Comparison of ENCODE assay signal across 30 cellular contexts in genomic region chr16:4799171-4799855, GRCh38. TPM values are rescaled to one million over a fixed set of nuclear protein-coding genes. Genes with fewer than 3 reads are reported as not detected.
DNase-seq lines count a peak whose midpoint lies in the region; ATAC-seq, FAIRE-seq and TF ChIP-seq lines count a peak whose summit lies in the region.
"Had no signal": no experiment of that assay in that cellular context is flagged by ENCODE, and none has a peak within 500 bp of the region (broad histone marks: within the 10 kb centered on the region; RNA-seq: fewer than 3 reads in every experiment).

No MANE protein-coding gene starts in this region.

- intact Hi-C loops in activated T-helper 2 cell treated with anti-CD3 and anti-CD28 coated beads, Interferon-gamma antibody, Interleukin-2, Interleukin-4, amounts not matched to agents 10 μg/mL and 5 μg/mL and 100 μg/mL, durations not matched to agents 14 hours and 24 hours and 36 hours (cut with micrococcal nuclease): no loop called here

- no peak for TF ChIP-seq CTCF in WERI-Rb-1 (IDR thresholded peaks at IDR 0.05; ENCODE audit: low read depth, low read length)

- H3K27ac ChIP-seq in WERI-Rb-1: peak overlapping the region; percentile 95
- H3K27ac ChIP-seq: brain microvascular endothelial cell, esophagus muscularis mucosa, hepatocyte had no signal

- H3K4me3 Mint-ChIP-seq in activated naive CD8-positive, alpha-beta T cell treated with anti-CD3 and anti-CD28 coated beads, Interleukin-2, amount 10 ng/mL, durations not matched to agents 7 days and 5 days: no peak overlapping the region
- H3K4me3 Mint-ChIP-seq in activated naive CD8-positive, alpha-beta T cell treated with anti-CD3 and anti-CD28 coated beads for 36 hours: no peak overlapping the region
- H3K4me3 Mint-ChIP-seq in memory B cell: peak overlapping the region; percentile 17
- H3K4me3 Mint-ChIP-seq in activated T-helper 2 cell treated with anti-CD3 and anti-CD28 coated beads, Interferon-gamma antibody, Interleukin-2, Interleukin-4, amounts not matched to agents 10 μg/mL and 5 μg/mL and 100 μg/mL, durations not matched to agents 14 hours and 24 hours and 36 hours (ENCODE audit: low read depth): no peak overlapping the region
- H3K4me3 Mint-ChIP-seq: B cell; T-helper 2 cell treated with Interferon-gamma antibody and Interleukin-4, amounts not matched to agents 5 μg/mL and 100 μg/mL, for 36 hours had no signal

- peak; percentile 69 for FAIRE-seq in urothelium cell line (lab: Jason Lieb, UNC)
- FAIRE-seq: colon, frontal cortex had no signal

- no peaks in the 10 kb centered on the region for H3K27me3 Mint-ChIP-seq in activated naive CD8-positive, alpha-beta T cell treated with anti-CD3 and anti-CD28 coated beads, Interleukin-2, amount 10 ng/mL, durations not matched to agents 7 days and 5 days
- H3K27me3 Mint-ChIP-seq in activated naive CD8-positive, alpha-beta T cell treated with anti-CD3 and anti-CD28 coated beads for 36 hours: no peaks in the 10 kb centered on the region
- H3K27me3 Mint-ChIP-seq in memory B cell: no peaks in the 10 kb centered on the region
- H3K27me3 Mint-ChIP-seq in activated T-helper 2 cell treated with anti-CD3 and anti-CD28 coated beads, Interferon-gamma antibody, Interleukin-2, Interleukin-4, amounts not matched to agents 10 μg/mL and 5 μg/mL and 100 μg/mL, durations not matched to agents 14 hours and 24 hours and 36 hours (ENCODE audit: low read depth): no peaks in the 10 kb centered on the region
- H3K27me3 Mint-ChIP-seq: B cell; effector memory CD8-positive, alpha-beta T cell; naive thymus-derived CD8-positive, alpha-beta T cell had no signal

- H3K27ac Mint-ChIP-seq in activated naive CD8-positive, alpha-beta T cell treated with anti-CD3 and anti-CD28 coated beads, Interleukin-2, amount 10 ng/mL, durations not matched to agents 7 days and 5 days: peak overlapping the region; percentile 42
- H3K27ac Mint-ChIP-seq in activated naive CD8-positive, alpha-beta T cell treated with anti-CD3 and anti-CD28 coated beads for 36 hours: no peak overlapping the region
- no peak overlapping the region for H3K27ac Mint-ChIP-seq in memory B cell
- H3K27ac Mint-ChIP-seq in activated T-helper 2 cell treated with anti-CD3 and anti-CD28 coated beads, Interferon-gamma antibody, Interleukin-2, Interleukin-4, amounts not matched to agents 10 μg/mL and 5 μg/mL and 100 μg/mL, durations not matched to agents 14 hours and 24 hours and 36 hours: no peak overlapping the region

- no peak overlapping the region for H3K4me3 ChIP-seq in WERI-Rb-1 (ENCODE audit: low read depth, low read length)
- H3K4me3 ChIP-seq: esophagus muscularis mucosa, hepatocyte, MG63, upper lobe of left lung had no signal

- H3K36me3 Mint-ChIP-seq in activated naive CD8-positive, alpha-beta T cell treated with anti-CD3 and anti-CD28 coated beads, Interleukin-2, amount 10 ng/mL, durations not matched to agents 7 days and 5 days: no peaks in the 10 kb centered on the region
- H3K36me3 Mint-ChIP-seq in activated naive CD8-positive, alpha-beta T cell treated with anti-CD3 and anti-CD28 coated beads for 36 hours: peaks cover 4% of the 10 kb centered on the region
- H3K36me3 Mint-ChIP-seq in memory B cell: peaks cover 2% of the 10 kb centered on the region
- peaks cover 6% of the 10 kb centered on the region for H3K36me3 Mint-ChIP-seq in activated T-helper 2 cell treated with anti-CD3 and anti-CD28 coated beads, Interferon-gamma antibody, Interleukin-2, Interleukin-4, amounts not matched to agents 10 μg/mL and 5 μg/mL and 100 μg/mL, durations not matched to agents 14 hours and 24 hours and 36 hours (ENCODE audit: low read depth)

- no peak for DNase-seq in activated naive CD8-positive, alpha-beta T cell treated with anti-CD3 and anti-CD28 coated beads, Interleukin-2, amount 10 ng/mL, durations not matched to agents 7 days and 5 days
- no peak for DNase-seq in activated naive CD8-positive, alpha-beta T cell treated with anti-CD3 and anti-CD28 coated beads for 36 hours
- DNase-seq in WERI-Rb-1 (no peak), memory B cell (ENCODE audit: low spot score in 2 of 2) (no peak), urothelium cell line (ENCODE audit: low spot score) (no peak)
- no peak for DNase-seq in activated T-helper 2 cell treated with anti-CD3 and anti-CD28 coated beads, Interferon-gamma antibody, Interleukin-2, Interleukin-4, amounts not matched to agents 10 μg/mL and 5 μg/mL and 100 μg/mL, durations not matched to agents 14 hours and 24 hours and 36 hours (ENCODE audit: low spot score)
- DNase-seq: activated CD4-positive, alpha-beta T cell treated with anti-CD3 and anti-CD28 coated beads, Interleukin-2, amount 50 U/mL, for 4 hours; brain microvascular endothelial cell; effector memory CD8-positive, alpha-beta T cell; EL; MG63; midbrain; naive thymus-derived CD8-positive, alpha-beta T cell; NCI-H226; NCI-H748 treated with DMSO at 0.1 percent for 48 hours; RPMI8226; upper lobe of left lung had no signal

- no peak for ATAC-seq in activated naive CD8-positive, alpha-beta T cell treated with anti-CD3 and anti-CD28 coated beads, Interleukin-2, amount 10 ng/mL, durations not matched to agents 7 days and 5 days (ENCODE audit: low read depth)
- ATAC-seq in memory B cell (ENCODE audit: low read depth) (no peak), GM21576 (IDR thresholded peaks at IDR 0.05; ENCODE audit: unreplicated experiment) (no peak), GM21360 (IDR thresholded peaks at IDR 0.05; ENCODE audit: unreplicated experiment) (no peak)
- ATAC-seq: effector memory CD8-positive, alpha-beta T cell; left lobe of liver; naive thymus-derived CD8-positive, alpha-beta T cell; SK-N-SH treated with all-trans-retinoic acid at 6 μM for 48 hours had no signal

- H3K9me3 Mint-ChIP-seq in activated naive CD8-positive, alpha-beta T cell treated with anti-CD3 and anti-CD28 coated beads, Interleukin-2, amount 10 ng/mL, durations not matched to agents 7 days and 5 days: no peaks in the 10 kb centered on the region
- H3K9me3 Mint-ChIP-seq in activated naive CD8-positive, alpha-beta T cell treated with anti-CD3 and anti-CD28 coated beads for 36 hours: no peaks in the 10 kb centered on the region
- no peaks in the 10 kb centered on the region for H3K9me3 Mint-ChIP-seq in memory B cell
- no peaks in the 10 kb centered on the region for H3K9me3 Mint-ChIP-seq in activated T-helper 2 cell treated with anti-CD3 and anti-CD28 coated beads, Interferon-gamma antibody, Interleukin-2, Interleukin-4, amounts not matched to agents 10 μg/mL and 5 μg/mL and 100 μg/mL, durations not matched to agents 14 hours and 24 hours and 36 hours
- H3K9me3 Mint-ChIP-seq: effector memory CD8-positive, alpha-beta T cell; naive thymus-derived CD8-positive, alpha-beta T cell; T-helper 2 cell treated with Interferon-gamma antibody and Interleukin-4, amounts not matched to agents 5 μg/mL and 100 μg/mL, for 36 hours had no signal

- H3K27me3 ChIP-seq in WERI-Rb-1 (ENCODE audit: insufficient read depth, low read depth, severe bottlenecking): no peaks in the 10 kb centered on the region
- H3K27me3 ChIP-seq: adrenal gland, brain microvascular endothelial cell, esophagus muscularis mucosa, hepatocyte, MG63, upper lobe of left lung had no signal

- H3K9me3 ChIP-seq in WERI-Rb-1 (ENCODE audit: severe bottlenecking): no peaks in the 10 kb centered on the region
- H3K9me3 ChIP-seq: adrenal gland, esophagus muscularis mucosa, MG63, upper lobe of left lung had no signal

- H3K4me1 Mint-ChIP-seq in activated naive CD8-positive, alpha-beta T cell treated with anti-CD3 and anti-CD28 coated beads, Interleukin-2, amount 10 ng/mL, durations not matched to agents 7 days and 5 days: peaks cover 12% of the 10 kb centered on the region
- peaks cover 13% of the 10 kb centered on the region for H3K4me1 Mint-ChIP-seq in activated naive CD8-positive, alpha-beta T cell treated with anti-CD3 and anti-CD28 coated beads for 36 hours
- peaks cover 8% of the 10 kb centered on the region for H3K4me1 Mint-ChIP-seq in memory B cell
- peaks cover 5% of the 10 kb centered on the region for H3K4me1 Mint-ChIP-seq in activated T-helper 2 cell treated with anti-CD3 and anti-CD28 coated beads, Interferon-gamma antibody, Interleukin-2, Interleukin-4, amounts not matched to agents 10 μg/mL and 5 μg/mL and 100 μg/mL, durations not matched to agents 14 hours and 24 hours and 36 hours (ENCODE audit: low read depth)

- POLR2A ChIA-PET in activated naive CD8-positive, alpha-beta T cell treated with anti-CD3 and anti-CD28 coated beads, Interleukin-2, amount 10 ng/mL, durations not matched to agents 7 days and 5 days (lab: Charles Lee): no interaction called here

- peaks cover 69% of the 10 kb centered on the region for H3K36me3 ChIP-seq in WERI-Rb-1

RNA-seq across cellular contexts. Expression of gene ROGDI, which starts 3.1 kb away (rescaled TPM):
- total RNA-seq in activated naive CD8-positive, alpha-beta T cell treated with anti-CD3 and anti-CD28 coated beads, Interleukin-2, amount 10 ng/mL, durations not matched to agents 7 days and 5 days: 10 to 100 TPM in 1 of 2 experiments, 1 to 10 TPM in 1; 9.5 to 10.3 TPM
- 1 to 10 TPM; 3.0 to 3.2 TPM for total RNA-seq in activated naive CD8-positive, alpha-beta T cell treated with anti-CD3 and anti-CD28 coated beads for 36 hours
- 5.1 and 5.5 TPM in 2 replicates for total RNA-seq in activated T-helper 2 cell treated with anti-CD3 and anti-CD28 coated beads, Interferon-gamma antibody, Interleukin-2, Interleukin-4, amounts not matched to agents 10 μg/mL and 5 μg/mL and 100 μg/mL, durations not matched to agents 14 hours and 24 hours and 36 hours

RNA-seq across cellular contexts. Expression of gene SMIM22, which starts 4.1 kb away (rescaled TPM):
- total RNA-seq in activated naive CD8-positive, alpha-beta T cell treated with anti-CD3 and anti-CD28 coated beads, Interleukin-2, amount 10 ng/mL, durations not matched to agents 7 days and 5 days: not detected
- total RNA-seq in activated naive CD8-positive, alpha-beta T cell treated with anti-CD3 and anti-CD28 coated beads for 36 hours: not detected
- total RNA-seq in activated T-helper 2 cell treated with anti-CD3 and anti-CD28 coated beads, Interferon-gamma antibody, Interleukin-2, Interleukin-4, amounts not matched to agents 10 μg/mL and 5 μg/mL and 100 μg/mL, durations not matched to agents 14 hours and 24 hours and 36 hours: not detected in 2 replicates
- total RNA-seq: A673; adrenal gland; B cell; esophagus muscularis mucosa; frontal cortex; hepatocyte; naive thymus-derived CD8-positive, alpha-beta T cell; posterior vena cava had no signal

RNA-seq across cellular contexts. Expression of gene SEPTIN12, which starts 11.2 kb away (rescaled TPM):
- not detected for total RNA-seq in activated naive CD8-positive, alpha-beta T cell treated with anti-CD3 and anti-CD28 coated beads, Interleukin-2, amount 10 ng/mL, durations not matched to agents 7 days and 5 days
- total RNA-seq in activated naive CD8-positive, alpha-beta T cell treated with anti-CD3 and anti-CD28 coated beads for 36 hours: not detected
- total RNA-seq in activated T-helper 2 cell treated with anti-CD3 and anti-CD28 coated beads, Interferon-gamma antibody, Interleukin-2, Interleukin-4, amounts not matched to agents 10 μg/mL and 5 μg/mL and 100 μg/mL, durations not matched to agents 14 hours and 24 hours and 36 hours: not detected in 2 replicates
- total RNA-seq: A673; adrenal gland; B cell; frontal cortex; hepatocyte; left lobe of liver; naive thymus-derived CD8-positive, alpha-beta T cell; posterior vena cava; upper lobe of left lung had no signal

RNA-seq across cellular contexts. Expression of gene ZNF500, which starts 32.4 kb away (rescaled TPM):
- 10 to 100 TPM; 22.5 to 23.8 TPM for total RNA-seq in activated naive CD8-positive, alpha-beta T cell treated with anti-CD3 and anti-CD28 coated beads, Interleukin-2, amount 10 ng/mL, durations not matched to agents 7 days and 5 days
- total RNA-seq in activated naive CD8-positive, alpha-beta T cell treated with anti-CD3 and anti-CD28 coated beads for 36 hours: 1 to 10 TPM; 7.5 to 9.3 TPM
- total RNA-seq in activated T-helper 2 cell treated with anti-CD3 and anti-CD28 coated beads, Interferon-gamma antibody, Interleukin-2, Interleukin-4, amounts not matched to agents 10 μg/mL and 5 μg/mL and 100 μg/mL, durations not matched to agents 14 hours and 24 hours and 36 hours: 16.6 and 18.1 TPM in 2 replicates

RNA-seq across cellular contexts. Expression of gene GLYR1, which starts 47.8 kb away (rescaled TPM):
- total RNA-seq in activated naive CD8-positive, alpha-beta T cell treated with anti-CD3 and anti-CD28 coated beads, Interleukin-2, amount 10 ng/mL, durations not matched to agents 7 days and 5 days: 10 to 100 TPM; 91.6 to 93.1 TPM
- 10 to 100 TPM; 89.4 to 90.0 TPM for total RNA-seq in activated naive CD8-positive, alpha-beta T cell treated with anti-CD3 and anti-CD28 coated beads for 36 hours
- total RNA-seq in activated T-helper 2 cell treated with anti-CD3 and anti-CD28 coated beads, Interferon-gamma antibody, Interleukin-2, Interleukin-4, amounts not matched to agents 10 μg/mL and 5 μg/mL and 100 μg/mL, durations not matched to agents 14 hours and 24 hours and 36 hours: 104 and 112 TPM in 2 replicates
